Comparison of ENCODE assay signal across 12 cellular contexts in the genomic region with DNA sequence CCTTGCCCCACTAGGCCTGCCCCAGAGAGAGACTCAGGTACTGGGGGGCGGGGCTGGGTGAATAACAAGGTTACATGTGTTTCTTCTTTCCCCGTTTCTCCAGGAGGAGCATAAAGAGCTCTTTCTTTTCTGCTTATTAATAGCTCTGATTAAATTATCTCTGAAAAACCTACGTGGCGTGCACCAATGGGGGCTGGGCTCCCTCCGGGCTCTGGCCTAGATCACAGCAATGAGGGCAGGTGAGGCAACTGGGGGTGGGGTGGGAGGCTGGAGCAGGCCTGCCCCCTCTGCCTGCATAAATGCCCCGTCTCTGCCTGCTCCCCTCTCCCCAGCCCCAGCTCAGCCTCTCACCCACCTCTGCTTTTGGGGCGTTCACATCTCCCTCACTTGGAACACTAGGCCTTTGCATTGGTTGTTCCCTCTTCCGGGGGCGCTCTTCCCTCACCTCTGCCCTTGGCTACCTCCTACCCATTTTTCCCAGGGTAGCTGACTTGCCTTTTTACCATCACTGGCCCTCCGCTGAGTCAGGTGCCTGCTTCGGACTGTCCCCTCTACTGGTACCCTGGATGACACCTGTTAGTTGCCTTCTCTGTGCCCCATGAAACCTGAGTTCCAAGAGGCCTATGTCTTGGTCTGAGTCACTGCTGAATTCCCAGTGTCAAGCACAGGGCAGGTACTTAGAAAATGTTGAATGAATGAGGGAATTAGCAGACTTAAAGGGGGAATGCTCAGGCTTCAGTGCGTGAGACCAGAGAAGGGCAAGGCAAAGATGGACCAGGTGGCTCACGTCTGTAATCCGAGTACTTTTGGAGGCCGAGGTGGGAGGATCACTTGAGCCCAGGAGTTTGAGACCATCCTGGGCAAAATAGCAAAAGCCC.
"Had no signal": no experiment of that assay in that cellular context is flagged by ENCODE, and none has a peak within 500 bp of the region (broad histone marks: within the 10 kb centered on the region; RNA-seq: fewer than 3 reads in every experiment).

No MANE protein-coding gene starts in this region.

- H3K9me3 ChIP-seq: spleen had no signal

- H3K36me3 ChIP-seq: spleen, WERI-Rb-1 had no signal

- H3K27ac Mint-ChIP-seq: type B pancreatic cell had no signal

- DNase-seq: activated CD4-positive, alpha-beta T cell treated with anti-CD3 and anti-CD28 coated beads for 48 hours; activated naive CD4-positive, alpha-beta T cell treated with Interleukin-2 at 50 U/mL for 16 hours; effector CD4-positive, alpha-beta T cell; left ventricle myocardium superior; right cardiac atrium; spleen; stimulated activated CD4-positive, alpha-beta T cell treated with anti-CD3 and anti-CD28 coated beads, Interleukin-1b, Interleukin-23, amount 100 ng/mL, for 48 hours; stimulated activated naive CD4-positive, alpha-beta T cell; substantia nigra; WERI-Rb-1 had no signal

- H3K4me3 ChIP-seq: coronary artery, spleen had no signal

- H3K36me3 Mint-ChIP-seq: type B pancreatic cell had no signal

- ATAC-seq: left ventricle myocardium superior, right cardiac atrium had no signal

- H3K27ac ChIP-seq: coronary artery, spleen, WERI-Rb-1 had no signal

- H3K4me3 Mint-ChIP-seq: type B pancreatic cell had no signal

- H3K9me3 Mint-ChIP-seq: type B pancreatic cell had no signal
